In genomic region chr5:56264417-56265025, GRCh38 we compare ENCODE assay signal across 8 cellular contexts. TPM values are rescaled to one million over a fixed set of nuclear protein-coding genes. Genes with fewer than 3 reads are reported as not detected.
A peak's percentile ranks its signal among the peaks of the same experiment; 100 is the strongest.
DNase-seq lines count a peak whose midpoint lies in the region; ATAC-seq, FAIRE-seq and TF ChIP-seq lines count a peak whose summit lies in the region.

No MANE protein-coding gene starts in this region.

- peak; percentile 11 to 37 for DNase-seq in NCI-H2081 (lab: John Stamatoyannopoulos, UW)
- no peak for DNase-seq in NCI-H2081 treated with DMSO at 0.1 percent for 48 hours (lab: John Stamatoyannopoulos, UW)
- peak; percentile 54 for DNase-seq in HTR-8/SVneo (ENCODE audit: insufficient read length, low spot score)
- DNase-seq in SKM-1 (lab: John Stamatoyannopoulos, UW; ENCODE audit: unreplicated experiment), result peak; percentile 50
- peak; percentile 41 for DNase-seq in fibroblast of peridontal ligament (ENCODE audit: extremely low read depth)
- DNase-seq in pancreas, result peak in 3 of 6 donors; percentile 11 to 41 (median 24)

- FAIRE-seq in HTR-8/SVneo (lab: Jason Lieb, UNC), result peak; percentile 71
- FAIRE-seq in pancreas (lab: Jason Lieb, UNC), result no peak

- H3K4me3 ChIP-seq in pancreas, result no peak overlapping the region

- H3K9me3 ChIP-seq in pancreas, result no peaks in the 10 kb centered on the region

- no peaks in the 10 kb centered on the region for H3K27me3 ChIP-seq in pancreas

- peak; percentile 66 to 94 (median 84) for ATAC-seq in pancreas
- no peak for ATAC-seq in GM19397 (IDR thresholded peaks at IDR 0.05; ENCODE audit: unreplicated experiment)
- ATAC-seq in GM18873 (IDR thresholded peaks at IDR 0.05; ENCODE audit: low FRiP score, unreplicated experiment), result no peak

- H3K36me3 ChIP-seq in pancreas, result no peaks in the 10 kb centered on the region

- peaks cover 0 to 1% (median 0%) of the 10 kb centered on the region in 3 donors for H3K4me1 ChIP-seq in pancreas

- H3K27ac ChIP-seq in pancreas, result no peak overlapping the region

- 42 to 49% methylated on average over 5 of the region's 5 CpGs for WGBS in pancreas, 2 donors

- TF ChIP-seq CTCF in pancreas (IDR thresholded peaks at IDR 0.05), result peak; percentile 17 to 55 (median 40)

- intact Hi-C loops in pancreas (cut with DNase I), result no loop called here

RNA-seq across cellular contexts. Expression of gene ANKRD55, which starts 31.4 kb away (rescaled TPM):
- under 1 TPM in 1 of 6 donors, not detected in 5; 0.06 TPM for total RNA-seq in pancreas
- not detected for polyA plus RNA-seq in pancreas

Comparison
In these comparisons a context has a peak if more than half of its experiments do, and no peak if none do; other contexts are left out.
1. ATAC-seq: peak in pancreas (4 of 4); none in GM19397 (single experiment) and GM18873 (single experiment).